Comparison of ENCODE assay signal across 2 cellular contexts in genomic region chr11:83068573-83068972, GRCh38.
TF ChIP-seq lines count a peak whose summit lies in the region.

No MANE protein-coding gene starts in this region.

TF ChIP-seq in GM12878, 131 proteins besides CTCF, POLR2A, EP300 and RAD21:
- TF ChIP-seq IKZF2 (IDR thresholded peaks at IDR 0.05) (peak in 1 of 2 experiments; percentile 13; a peak in 2 of 4 replicates), BRCA1 (IDR thresholded peaks at IDR 0.05; ENCODE audit: low read depth, low read length) (no peak)

TF ChIP-seq in neural cell, 6 proteins besides CTCF, POLR2A, EP300 and RAD21:
- TF ChIP-seq MXI1 (conservative IDR thresholded peaks at IDR 0.05; ENCODE audit: poor library complexity, severe bottlenecking) (no peak), TAF1 (IDR thresholded peaks at IDR 0.05; ENCODE audit: low read depth) (no peak)
